Comparison of ENCODE assay signal across 1 cellular context in the genomic region with DNA sequence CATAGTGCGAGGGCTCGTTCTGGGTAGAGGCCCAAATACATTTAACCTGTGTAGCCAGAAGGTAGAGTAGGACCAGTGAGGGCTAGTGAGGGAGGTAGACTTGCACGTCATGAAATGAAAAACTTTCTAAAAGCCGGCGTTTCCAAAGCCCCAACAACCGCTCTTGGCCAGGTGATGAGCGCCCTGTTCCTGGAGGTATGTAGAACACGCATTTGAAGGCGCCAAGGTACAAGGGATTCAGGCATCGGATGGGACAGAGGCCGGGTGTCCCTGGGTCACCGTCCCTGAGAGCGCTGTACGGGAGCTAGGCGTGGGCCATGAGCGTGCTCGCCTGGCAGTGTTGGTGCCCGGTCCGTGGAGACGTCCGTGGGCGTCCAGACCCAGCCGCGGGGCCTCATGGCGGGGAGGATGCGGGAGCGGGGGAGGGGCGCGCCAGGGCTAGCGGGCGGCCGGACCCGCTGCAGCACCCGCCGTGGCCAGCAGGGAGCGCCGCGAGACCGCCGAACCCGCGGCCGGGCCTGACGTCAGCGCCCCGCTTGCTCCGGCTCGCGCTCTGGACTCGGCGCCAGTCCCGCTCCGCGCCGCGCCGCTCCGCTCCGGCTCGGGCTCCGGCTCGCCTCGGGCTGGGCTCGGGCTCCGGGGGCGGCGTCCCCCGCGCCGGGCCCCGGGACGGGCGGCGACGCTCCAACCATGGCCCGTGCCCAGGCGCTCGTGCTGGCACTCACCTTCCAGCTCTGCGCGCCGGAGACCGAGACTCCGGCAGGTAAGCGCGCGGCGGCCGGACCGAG.
TF ChIP-seq lines count a peak whose summit lies in the region.

A gene (plus strand): TSS at position 568 of the 788 bp plus-strand sequence. CDS start 123 bp downstream, at position 691.

TF ChIP-seq in HepG2, 621 proteins besides CTCF, POLR2A, EP300 and RAD21 (continued from another document and continues in another):
- TF ChIP-seq, protein P1, sequence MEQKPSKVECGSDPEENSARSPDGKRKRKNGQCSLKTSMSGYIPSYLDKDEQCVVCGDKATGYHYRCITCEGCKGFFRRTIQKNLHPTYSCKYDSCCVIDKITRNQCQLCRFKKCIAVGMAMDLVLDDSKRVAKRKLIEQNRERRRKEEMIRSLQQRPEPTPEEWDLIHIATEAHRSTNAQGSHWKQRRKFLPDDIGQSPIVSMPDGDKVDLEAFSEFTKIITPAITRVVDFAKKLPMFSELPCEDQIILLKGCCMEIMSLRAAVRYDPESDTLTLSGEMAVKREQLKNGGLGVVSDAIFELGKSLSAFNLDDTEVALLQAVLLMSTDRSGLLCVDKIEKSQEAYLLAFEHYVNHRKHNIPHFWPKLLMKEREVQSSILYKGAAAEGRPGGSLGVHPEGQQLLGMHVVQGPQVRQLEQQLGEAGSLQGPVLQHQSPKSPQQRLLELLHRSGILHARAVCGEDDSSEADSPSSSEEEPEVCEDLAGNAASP (CRISPR knock-in tag; IDR thresholded peaks at IDR 0.05; ENCODE audit: borderline replicate concordance), result no peak
- TF ChIP-seq MTA3 (CRISPR knock-in tag; IDR thresholded peaks at IDR 0.05) (no peak), ZNF343 (CRISPR knock-in tag; IDR thresholded peaks at IDR 0.05) (no peak), ZNF383 (CRISPR knock-in tag; IDR thresholded peaks at IDR 0.05; ENCODE audit: borderline replicate concordance) (no peak), ZNF350 (CRISPR knock-in tag; IDR thresholded peaks at IDR 0.05; ENCODE audit: borderline replicate concordance, low read depth) (no peak), ZNF766 (CRISPR knock-in tag; IDR thresholded peaks at IDR 0.05; ENCODE audit: borderline replicate concordance) (no peak), PITX1 (CRISPR knock-in tag; IDR thresholded peaks at IDR 0.05) (no peak), SRSF1 (optimal IDR thresholded peaks at IDR 0.05; ENCODE audit: low read depth, low read length) (no peak), SMAD1 (CRISPR knock-in tag; IDR thresholded peaks at IDR 0.05; ENCODE audit: borderline replicate concordance, low read depth) (no peak), ZSCAN31 (CRISPR knock-in tag; IDR thresholded peaks at IDR 0.05; ENCODE audit: low read depth) (no peak), ZNF232 (CRISPR knock-in tag; IDR thresholded peaks at IDR 0.05; ENCODE audit: borderline replicate concordance) (no peak), SMC3 (IDR thresholded peaks at IDR 0.05; ENCODE audit: low read length) (no peak), SOX13 (IDR thresholded peaks at IDR 0.05) (no peak), SOX13 (CRISPR knock-in tag; conservative IDR thresholded peaks at IDR 0.05 in 1 of 2, IDR thresholded peaks at IDR 0.05 in 1 of 2) (no peak), ZSCAN21 (CRISPR knock-in tag; IDR thresholded peaks at IDR 0.05; ENCODE audit: borderline replicate concordance) (peak; percentile 22; the same call in 1 of the 2 replicates), ATF7 (IDR thresholded peaks at IDR 0.05) (no peak), ATF7 (CRISPR knock-in tag; IDR thresholded peaks at IDR 0.05) (no peak), SP4 (CRISPR knock-in tag; IDR thresholded peaks at IDR 0.05) (no peak), HMG20B (CRISPR knock-in tag; conservative IDR thresholded peaks at IDR 0.05) (no peak), MED13 (CRISPR knock-in tag; IDR thresholded peaks at IDR 0.05) (no peak), ZNF768 (CRISPR knock-in tag; IDR thresholded peaks at IDR 0.05) (no peak), ZBTB7B (CRISPR knock-in tag; IDR thresholded peaks at IDR 0.05) (no peak), SIN3A (IDR thresholded peaks at IDR 0.05; ENCODE audit: borderline replicate concordance, low read depth, low read length) (no peak)
- TF ChIP-seq, protein P2, sequence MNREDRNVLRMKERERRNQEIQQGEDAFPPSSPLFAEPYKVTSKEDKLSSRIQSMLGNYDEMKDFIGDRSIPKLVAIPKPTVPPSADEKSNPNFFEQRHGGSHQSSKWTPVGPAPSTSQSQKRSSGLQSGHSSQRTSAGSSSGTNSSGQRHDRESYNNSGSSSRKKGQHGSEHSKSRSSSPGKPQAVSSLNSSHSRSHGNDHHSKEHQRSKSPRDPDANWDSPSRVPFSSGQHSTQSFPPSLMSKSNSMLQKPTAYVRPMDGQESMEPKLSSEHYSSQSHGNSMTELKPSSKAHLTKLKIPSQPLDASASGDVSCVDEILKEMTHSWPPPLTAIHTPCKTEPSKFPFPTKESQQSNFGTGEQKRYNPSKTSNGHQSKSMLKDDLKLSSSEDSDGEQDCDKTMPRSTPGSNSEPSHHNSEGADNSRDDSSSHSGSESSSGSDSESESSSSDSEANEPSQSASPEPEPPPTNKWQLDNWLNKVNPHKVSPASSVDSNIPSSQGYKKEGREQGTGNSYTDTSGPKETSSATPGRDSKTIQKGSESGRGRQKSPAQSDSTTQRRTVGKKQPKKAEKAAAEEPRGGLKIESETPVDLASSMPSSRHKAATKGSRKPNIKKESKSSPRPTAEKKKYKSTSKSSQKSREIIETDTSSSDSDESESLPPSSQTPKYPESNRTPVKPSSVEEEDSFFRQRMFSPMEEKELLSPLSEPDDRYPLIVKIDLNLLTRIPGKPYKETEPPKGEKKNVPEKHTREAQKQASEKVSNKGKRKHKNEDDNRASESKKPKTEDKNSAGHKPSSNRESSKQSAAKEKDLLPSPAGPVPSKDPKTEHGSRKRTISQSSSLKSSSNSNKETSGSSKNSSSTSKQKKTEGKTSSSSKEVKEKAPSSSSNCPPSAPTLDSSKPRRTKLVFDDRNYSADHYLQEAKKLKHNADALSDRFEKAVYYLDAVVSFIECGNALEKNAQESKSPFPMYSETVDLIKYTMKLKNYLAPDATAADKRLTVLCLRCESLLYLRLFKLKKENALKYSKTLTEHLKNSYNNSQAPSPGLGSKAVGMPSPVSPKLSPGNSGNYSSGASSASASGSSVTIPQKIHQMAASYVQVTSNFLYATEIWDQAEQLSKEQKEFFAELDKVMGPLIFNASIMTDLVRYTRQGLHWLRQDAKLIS (CRISPR knock-in tag; IDR thresholded peaks at IDR 0.05), result no peak
- TF ChIP-seq, protein P3, sequence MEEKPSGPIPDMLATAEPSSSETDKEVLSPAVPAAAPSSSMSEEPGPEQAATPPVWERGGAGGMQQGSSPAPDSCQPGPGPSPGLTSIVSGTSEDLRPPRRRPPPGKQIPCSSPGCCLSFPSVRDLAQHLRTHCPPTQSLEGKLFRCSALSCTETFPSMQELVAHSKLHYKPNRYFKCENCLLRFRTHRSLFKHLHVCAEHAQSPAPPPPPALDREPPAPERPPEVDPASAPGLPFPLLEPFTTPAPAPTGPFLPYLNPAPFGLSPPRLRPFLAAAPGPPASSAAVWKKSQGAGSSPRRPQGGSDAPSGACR (CRISPR knock-in tag; IDR thresholded peaks at IDR 0.05), result no peak
- TF ChIP-seq, protein P4, sequence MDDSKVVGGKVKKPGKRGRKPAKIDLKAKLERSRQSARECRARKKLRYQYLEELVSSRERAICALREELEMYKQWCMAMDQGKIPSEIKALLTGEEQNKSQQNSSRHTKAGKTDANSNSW (CRISPR knock-in tag; IDR thresholded peaks at IDR 0.05; ENCODE audit: borderline replicate concordance), result no peak
- TF ChIP-seq, protein P5, sequence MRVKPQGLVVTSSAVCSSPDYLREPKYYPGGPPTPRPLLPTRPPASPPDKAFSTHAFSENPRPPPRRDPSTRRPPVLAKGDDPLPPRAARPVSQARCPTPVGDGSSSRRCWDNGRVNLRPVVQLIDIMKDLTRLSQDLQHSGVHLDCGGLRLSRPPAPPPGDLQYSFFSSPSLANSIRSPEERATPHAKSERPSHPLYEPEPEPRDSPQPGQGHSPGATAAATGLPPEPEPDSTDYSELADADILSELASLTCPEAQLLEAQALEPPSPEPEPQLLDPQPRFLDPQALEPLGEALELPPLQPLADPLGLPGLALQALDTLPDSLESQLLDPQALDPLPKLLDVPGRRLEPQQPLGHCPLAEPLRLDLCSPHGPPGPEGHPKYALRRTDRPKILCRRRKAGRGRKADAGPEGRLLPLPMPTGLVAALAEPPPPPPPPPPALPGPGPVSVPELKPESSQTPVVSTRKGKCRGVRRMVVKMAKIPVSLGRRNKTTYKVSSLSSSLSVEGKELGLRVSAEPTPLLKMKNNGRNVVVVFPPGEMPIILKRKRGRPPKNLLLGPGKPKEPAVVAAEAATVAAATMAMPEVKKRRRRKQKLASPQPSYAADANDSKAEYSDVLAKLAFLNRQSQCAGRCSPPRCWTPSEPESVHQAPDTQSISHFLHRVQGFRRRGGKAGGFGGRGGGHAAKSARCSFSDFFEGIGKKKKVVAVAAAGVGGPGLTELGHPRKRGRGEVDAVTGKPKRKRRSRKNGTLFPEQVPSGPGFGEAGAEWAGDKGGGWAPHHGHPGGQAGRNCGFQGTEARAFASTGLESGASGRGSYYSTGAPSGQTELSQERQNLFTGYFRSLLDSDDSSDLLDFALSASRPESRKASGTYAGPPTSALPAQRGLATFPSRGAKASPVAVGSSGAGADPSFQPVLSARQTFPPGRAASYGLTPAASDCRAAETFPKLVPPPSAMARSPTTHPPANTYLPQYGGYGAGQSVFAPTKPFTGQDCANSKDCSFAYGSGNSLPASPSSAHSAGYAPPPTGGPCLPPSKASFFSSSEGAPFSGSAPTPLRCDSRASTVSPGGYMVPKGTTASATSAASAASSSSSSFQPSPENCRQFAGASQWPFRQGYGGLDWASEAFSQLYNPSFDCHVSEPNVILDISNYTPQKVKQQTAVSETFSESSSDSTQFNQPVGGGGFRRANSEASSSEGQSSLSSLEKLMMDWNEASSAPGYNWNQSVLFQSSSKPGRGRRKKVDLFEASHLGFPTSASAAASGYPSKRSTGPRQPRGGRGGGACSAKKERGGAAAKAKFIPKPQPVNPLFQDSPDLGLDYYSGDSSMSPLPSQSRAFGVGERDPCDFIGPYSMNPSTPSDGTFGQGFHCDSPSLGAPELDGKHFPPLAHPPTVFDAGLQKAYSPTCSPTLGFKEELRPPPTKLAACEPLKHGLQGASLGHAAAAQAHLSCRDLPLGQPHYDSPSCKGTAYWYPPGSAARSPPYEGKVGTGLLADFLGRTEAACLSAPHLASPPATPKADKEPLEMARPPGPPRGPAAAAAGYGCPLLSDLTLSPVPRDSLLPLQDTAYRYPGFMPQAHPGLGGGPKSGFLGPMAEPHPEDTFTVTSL (CRISPR knock-in tag; IDR thresholded peaks at IDR 0.05; ENCODE audit: borderline replicate concordance), result no peak
- TF ChIP-seq, protein P6, sequence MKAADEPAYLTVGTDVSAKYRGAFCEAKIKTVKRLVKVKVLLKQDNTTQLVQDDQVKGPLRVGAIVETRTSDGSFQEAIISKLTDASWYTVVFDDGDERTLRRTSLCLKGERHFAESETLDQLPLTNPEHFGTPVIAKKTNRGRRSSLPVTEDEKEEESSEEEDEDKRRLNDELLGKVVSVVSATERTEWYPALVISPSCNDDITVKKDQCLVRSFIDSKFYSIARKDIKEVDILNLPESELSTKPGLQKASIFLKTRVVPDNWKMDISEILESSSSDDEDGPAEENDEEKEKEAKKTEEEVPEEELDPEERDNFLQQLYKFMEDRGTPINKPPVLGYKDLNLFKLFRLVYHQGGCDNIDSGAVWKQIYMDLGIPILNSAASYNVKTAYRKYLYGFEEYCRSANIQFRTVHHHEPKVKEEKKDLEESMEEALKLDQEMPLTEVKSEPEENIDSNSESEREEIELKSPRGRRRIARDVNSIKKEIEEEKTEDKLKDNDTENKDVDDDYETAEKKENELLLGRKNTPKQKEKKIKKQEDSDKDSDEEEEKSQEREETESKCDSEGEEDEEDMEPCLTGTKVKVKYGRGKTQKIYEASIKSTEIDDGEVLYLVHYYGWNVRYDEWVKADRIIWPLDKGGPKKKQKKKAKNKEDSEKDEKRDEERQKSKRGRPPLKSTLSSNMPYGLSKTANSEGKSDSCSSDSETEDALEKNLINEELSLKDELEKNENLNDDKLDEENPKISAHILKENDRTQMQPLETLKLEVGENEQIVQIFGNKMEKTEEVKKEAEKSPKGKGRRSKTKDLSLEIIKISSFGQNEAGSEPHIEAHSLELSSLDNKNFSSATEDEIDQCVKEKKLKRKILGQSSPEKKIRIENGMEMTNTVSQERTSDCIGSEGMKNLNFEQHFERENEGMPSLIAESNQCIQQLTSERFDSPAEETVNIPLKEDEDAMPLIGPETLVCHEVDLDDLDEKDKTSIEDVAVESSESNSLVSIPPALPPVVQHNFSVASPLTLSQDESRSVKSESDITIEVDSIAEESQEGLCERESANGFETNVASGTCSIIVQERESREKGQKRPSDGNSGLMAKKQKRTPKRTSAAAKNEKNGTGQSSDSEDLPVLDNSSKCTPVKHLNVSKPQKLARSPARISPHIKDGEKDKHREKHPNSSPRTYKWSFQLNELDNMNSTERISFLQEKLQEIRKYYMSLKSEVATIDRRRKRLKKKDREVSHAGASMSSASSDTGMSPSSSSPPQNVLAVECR (CRISPR knock-in tag; IDR thresholded peaks at IDR 0.05; ENCODE audit: borderline replicate concordance), result no peak; the same call in 1 of the 2 replicates
- TF ChIP-seq, protein P7, sequence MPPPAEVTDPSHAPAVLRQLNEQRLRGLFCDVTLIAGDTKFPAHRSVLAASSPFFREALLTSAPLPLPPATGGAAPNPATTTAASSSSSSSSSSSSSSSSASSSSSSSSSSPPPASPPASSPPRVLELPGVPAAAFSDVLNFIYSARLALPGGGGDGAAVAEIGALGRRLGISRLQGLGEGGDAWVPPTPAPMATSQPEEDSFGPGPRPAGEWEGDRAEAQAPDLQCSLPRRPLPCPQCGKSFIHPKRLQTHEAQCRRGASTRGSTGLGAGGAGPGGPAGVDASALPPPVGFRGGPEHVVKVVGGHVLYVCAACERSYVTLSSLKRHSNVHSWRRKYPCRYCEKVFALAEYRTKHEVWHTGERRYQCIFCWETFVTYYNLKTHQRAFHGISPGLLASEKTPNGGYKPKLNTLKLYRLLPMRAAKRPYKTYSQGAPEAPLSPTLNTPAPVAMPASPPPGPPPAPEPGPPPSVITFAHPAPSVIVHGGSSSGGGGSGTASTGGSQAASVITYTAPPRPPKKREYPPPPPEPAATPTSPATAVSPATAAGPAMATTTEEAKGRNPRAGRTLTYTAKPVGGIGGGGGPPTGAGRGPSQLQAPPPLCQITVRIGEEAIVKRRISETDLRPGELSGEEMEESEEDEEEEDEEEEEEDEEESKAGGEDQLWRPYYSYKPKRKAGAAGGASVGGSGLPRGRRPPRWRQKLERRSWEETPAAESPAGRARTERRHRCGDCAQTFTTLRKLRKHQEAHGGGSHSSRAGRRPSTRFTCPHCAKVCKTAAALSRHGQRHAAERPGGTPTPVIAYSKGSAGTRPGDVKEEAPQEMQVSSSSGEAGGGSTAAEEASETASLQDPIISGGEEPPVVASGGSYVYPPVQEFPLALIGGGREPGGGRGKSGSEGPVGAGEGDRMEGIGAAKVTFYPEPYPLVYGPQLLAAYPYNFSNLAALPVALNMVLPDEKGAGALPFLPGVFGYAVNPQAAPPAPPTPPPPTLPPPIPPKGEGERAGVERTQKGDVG (CRISPR knock-in tag; IDR thresholded peaks at IDR 0.05; ENCODE audit: borderline replicate concordance), result no peak
- TF ChIP-seq, protein P8, sequence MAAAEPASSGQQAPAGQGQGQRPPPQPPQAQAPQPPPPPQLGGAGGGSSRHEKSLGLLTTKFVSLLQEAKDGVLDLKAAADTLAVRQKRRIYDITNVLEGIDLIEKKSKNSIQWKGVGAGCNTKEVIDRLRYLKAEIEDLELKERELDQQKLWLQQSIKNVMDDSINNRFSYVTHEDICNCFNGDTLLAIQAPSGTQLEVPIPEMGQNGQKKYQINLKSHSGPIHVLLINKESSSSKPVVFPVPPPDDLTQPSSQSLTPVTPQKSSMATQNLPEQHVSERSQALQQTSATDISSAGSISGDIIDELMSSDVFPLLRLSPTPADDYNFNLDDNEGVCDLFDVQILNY (CRISPR knock-in tag; conservative IDR thresholded peaks at IDR 0.05), result no peak
- TF ChIP-seq, protein P9, sequence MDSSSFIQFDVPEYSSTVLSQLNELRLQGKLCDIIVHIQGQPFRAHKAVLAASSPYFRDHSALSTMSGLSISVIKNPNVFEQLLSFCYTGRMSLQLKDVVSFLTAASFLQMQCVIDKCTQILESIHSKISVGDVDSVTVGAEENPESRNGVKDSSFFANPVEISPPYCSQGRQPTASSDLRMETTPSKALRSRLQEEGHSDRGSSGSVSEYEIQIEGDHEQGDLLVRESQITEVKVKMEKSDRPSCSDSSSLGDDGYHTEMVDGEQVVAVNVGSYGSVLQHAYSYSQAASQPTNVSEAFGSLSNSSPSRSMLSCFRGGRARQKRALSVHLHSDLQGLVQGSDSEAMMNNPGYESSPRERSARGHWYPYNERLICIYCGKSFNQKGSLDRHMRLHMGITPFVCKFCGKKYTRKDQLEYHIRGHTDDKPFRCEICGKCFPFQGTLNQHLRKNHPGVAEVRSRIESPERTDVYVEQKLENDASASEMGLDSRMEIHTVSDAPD (CRISPR knock-in tag; IDR thresholded peaks at IDR 0.05), result no peak
